ENCODE assay signal across 24 cellular contexts in the genomic region with DNA sequence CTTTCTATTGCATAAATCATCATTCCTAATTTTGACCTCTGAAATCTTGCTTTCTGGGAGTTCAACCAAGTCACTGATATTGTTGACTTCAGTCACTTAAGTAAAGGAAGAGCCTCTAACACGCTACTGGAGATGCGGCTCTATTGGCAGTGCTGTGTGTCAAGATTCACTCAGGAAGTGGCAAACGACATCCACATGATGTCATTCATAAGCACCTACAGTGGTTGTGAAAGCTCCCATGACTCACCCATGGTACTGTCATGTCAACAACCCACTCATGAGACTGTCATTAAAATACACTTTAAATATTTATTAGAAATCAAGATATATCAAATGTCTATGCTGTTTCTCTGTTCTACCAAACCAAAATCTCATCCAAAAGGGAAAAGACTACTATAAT. TPM values are rescaled to one million over a fixed set of nuclear protein-coding genes. Genes with fewer than 3 reads are reported as not detected.
DNase-seq lines count a peak whose midpoint lies in the region; ATAC-seq and TF ChIP-seq lines count a peak whose summit lies in the region.
"Had no signal": no experiment of that assay in that cellular context is flagged by ENCODE, and none has a peak within 500 bp of the region (broad histone marks: within the 10 kb centered on the region; RNA-seq: fewer than 3 reads in every experiment).

No MANE protein-coding gene starts in this region.

- dilution Hi-C loops in mammary epithelial cell (cut with HindIII; ENCODE audit: low sequenced_read_pairs): no loop called here

- no TSS peak for BruUV-seq in mammary epithelial cell (replicated peaks; lab: Mats Ljungman, UMichigan)

- 84% methylated on average over 2 of the region's 3 CpGs for WGBS in mammary epithelial cell (ENCODE audit: low coverage, missing lambda C conversion rate)
- 45 to 87% (median 49%) methylated on average over 3 of the region's 3 CpGs for WGBS in psoas muscle, 3 donors
- WGBS in prostate gland: 70% methylated on average over 3 of the region's 3 CpGs

- DNase-seq in stimulated activated naive CD8-positive, alpha-beta T cell treated with anti-CD3 and anti-CD28 coated beads, Interleukin-15, amount 100 ng/mL, for 72 hours: peak in 1 of 2 donors; percentile 15
- no peak for DNase-seq in stimulated activated naive CD8-positive, alpha-beta T cell treated with anti-CD3 and anti-CD28 coated beads, Interleukin-15, Interleukin-2, amounts not matched to agents 100 U/mL and 50 U/mL, for 24 hours
- DNase-seq in MV-4-11 (lab: John Stamatoyannopoulos, UW) (peak; percentile 58), mammary epithelial cell (peak; percentile 20), psoas muscle (no peak), prostate gland (ENCODE audit: low spot score) (no peak), cortex of kidney (lab: John Stamatoyannopoulos, UW) (no peak)
- DNase-seq: activated effector memory CD4-positive, alpha-beta T cell treated with Interleukin-2 at 50 U/mL for 16 hours; amniotic stem cell; Caco-2; central memory CD4-positive, alpha-beta T cell; GDM1; heart right ventricle; naive thymus-derived CD8-positive, alpha-beta T cell; NCI-H1694 treated with DMSO at 0.1 percent for 48 hours; ovary; Right ventricle myocardium superior; stimulated activated CD4-positive, alpha-beta T cell treated with anti-CD3 and anti-CD28 coated beads, Interleukin-4, amount 100 ng/mL, for 1 hour; substantia nigra had no signal

- no peak for TF ChIP-seq POLR2A in prostate gland (IDR thresholded peaks at IDR 0.05)

- no peaks in the 10 kb centered on the region for H3K27me3 ChIP-seq in mammary epithelial cell (ENCODE audit: insufficient read depth, low read length)
- H3K27me3 ChIP-seq in psoas muscle (ENCODE audit: insufficient read depth in 3 of 3, low read length in 2 of 3): no peaks in the 10 kb centered on the region
- H3K27me3 ChIP-seq in prostate gland (replicated peaks; ENCODE audit: insufficient read depth): no peaks in the 10 kb centered on the region
- H3K27me3 ChIP-seq: ovary had no signal

- peak; percentile 90 for ATAC-seq in stimulated activated naive CD8-positive, alpha-beta T cell treated with anti-CD3 and anti-CD28 coated beads, Interleukin-15, amount 100 ng/mL, for 72 hours
- no peak for ATAC-seq in stimulated activated naive CD8-positive, alpha-beta T cell treated with anti-CD3 and anti-CD28 coated beads, Interleukin-15, Interleukin-2, amounts not matched to agents 100 U/mL and 50 U/mL, for 24 hours
- ATAC-seq in psoas muscle (no peak), HG03095 (IDR thresholded peaks at IDR 0.05; ENCODE audit: unreplicated experiment) (no peak)
- ATAC-seq: heart right ventricle; naive thymus-derived CD8-positive, alpha-beta T cell had no signal

- H2AFZ ChIP-seq in mammary epithelial cell (ENCODE audit: low read depth, low read length): no peak overlapping the region

- no peaks in the 10 kb centered on the region for H3K4me1 Mint-ChIP-seq in stimulated activated naive CD8-positive, alpha-beta T cell treated with anti-CD3 and anti-CD28 coated beads, Interleukin-15, amount 100 ng/mL, for 72 hours
- H3K4me1 Mint-ChIP-seq: memory B cell; naive thymus-derived CD8-positive, alpha-beta T cell had no signal

- H3K4me3 ChIP-seq in mammary epithelial cell (replicated peaks in 1 of 3; ENCODE audit: insufficient read depth in 1 of 3, low read depth in 2 of 3, low read length in 3 of 3) (no peak overlapping the region), psoas muscle (no peak overlapping the region), prostate gland (no peak overlapping the region)
- H3K4me3 ChIP-seq: heart right ventricle, ovary had no signal

- no peak overlapping the region for H3K4me2 ChIP-seq in mammary epithelial cell (ENCODE audit: insufficient read depth, low read depth, low read length)

- CTCF ChIA-PET in mammary epithelial cell (lab: Charles Lee; ENCODE audit: low non-redundant PET): no interaction called here

- no peaks in the 10 kb centered on the region for H3K4me1 ChIP-seq in mammary epithelial cell (ENCODE audit: insufficient read depth, low read length)
- H3K4me1 ChIP-seq in psoas muscle: no peaks in the 10 kb centered on the region
- no peaks in the 10 kb centered on the region for H3K4me1 ChIP-seq in prostate gland (replicated peaks)
- H3K4me1 ChIP-seq: Caco-2, heart right ventricle had no signal

- no peak overlapping the region for H3K27ac ChIP-seq in mammary epithelial cell (ENCODE audit: insufficient read depth, low read depth, low read length)
- no peak overlapping the region for H3K27ac ChIP-seq in psoas muscle
- H3K27ac ChIP-seq in prostate gland: no peak overlapping the region
- H3K27ac ChIP-seq: heart right ventricle, ovary had no signal

- peaks cover 0 to 6% of the 10 kb centered on the region in 2 donors for H3K9me3 Mint-ChIP-seq in stimulated activated naive CD8-positive, alpha-beta T cell treated with anti-CD3 and anti-CD28 coated beads, Interleukin-15, amount 100 ng/mL, for 72 hours

- intact Hi-C loops in mammary epithelial cell (cut with micrococcal nuclease): no loop called here
- intact Hi-C loops in psoas muscle (cut with DNase I): no loop called here
- intact Hi-C loops in prostate gland (cut with DNase I): no loop called here

- H3K36me3 ChIP-seq in mammary epithelial cell (ENCODE audit: insufficient read depth, low read length) (no peaks in the 10 kb centered on the region), psoas muscle (ENCODE audit: insufficient read depth in 1 of 2, low read depth in 1 of 2) (no peaks in the 10 kb centered on the region), prostate gland (no peaks in the 10 kb centered on the region)
- H3K36me3 ChIP-seq: heart right ventricle, ovary had no signal

- H3K27me3 Mint-ChIP-seq in stimulated activated naive CD8-positive, alpha-beta T cell treated with anti-CD3 and anti-CD28 coated beads, Interleukin-15, amount 100 ng/mL, for 72 hours: peaks cover 26% of the 10 kb centered on the region

- no peak overlapping the region for H3K27ac Mint-ChIP-seq in stimulated activated naive CD8-positive, alpha-beta T cell treated with anti-CD3 and anti-CD28 coated beads, Interleukin-15, amount 100 ng/mL, for 72 hours
- H3K27ac Mint-ChIP-seq: memory B cell; naive thymus-derived CD8-positive, alpha-beta T cell had no signal

- in situ Hi-C loops in mammary epithelial cell (cut with MboI; ENCODE audit: low sequenced_read_pairs in 2 of 2): no loop called here

- H3K9me3 ChIP-seq in mammary epithelial cell (replicated peaks; ENCODE audit: insufficient read depth, low read length) (no peaks in the 10 kb centered on the region), psoas muscle (no peaks in the 10 kb centered on the region), prostate gland (no peaks in the 10 kb centered on the region)
- H3K9me3 ChIP-seq: Caco-2, ovary had no signal

- H3K79me2 ChIP-seq in mammary epithelial cell (ENCODE audit: insufficient read depth, low read length): no peaks in the 10 kb centered on the region

- no peak overlapping the region for H3K4me3 Mint-ChIP-seq in stimulated activated naive CD8-positive, alpha-beta T cell treated with anti-CD3 and anti-CD28 coated beads, Interleukin-15, amount 100 ng/mL, for 72 hours
- H3K4me3 Mint-ChIP-seq: memory B cell; naive thymus-derived CD8-positive, alpha-beta T cell had no signal

- no peaks in the 10 kb centered on the region for H4K20me1 ChIP-seq in mammary epithelial cell (ENCODE audit: insufficient read depth, low read length)

- no peak for TF ChIP-seq CTCF in mammary epithelial cell (conservative IDR thresholded peaks at IDR 0.05 in 1 of 2, IDR thresholded peaks at IDR 0.05 in 1 of 2; ENCODE audit: extremely low read depth in 1 of 2, insufficient read depth in 1 of 2, low read depth in 1 of 2, low read length in 2 of 2)
- TF ChIP-seq CTCF in psoas muscle (IDR thresholded peaks at IDR 0.05): no peak
- TF ChIP-seq CTCF in prostate gland (IDR thresholded peaks at IDR 0.05): no peak

- H3K9ac ChIP-seq in mammary epithelial cell (ENCODE audit: insufficient read depth, low read length): no peak overlapping the region

RNA-seq across cellular contexts. Expression of gene LHFPL3, which starts 52.5 kb away (rescaled TPM):
- total RNA-seq in mammary epithelial cell: not detected
- not detected for polyA plus RNA-seq in mammary epithelial cell
- not detected for polyA minus RNA-seq in mammary epithelial cell
- total RNA-seq in psoas muscle: not detected
- not detected for polyA plus RNA-seq in psoas muscle
- total RNA-seq in prostate gland: under 1 TPM in 1 of 2 donors, not detected in 1; 0.14 TPM
- total RNA-seq: Caco-2; fibroblast of lung; heart right ventricle; HT-29; naive thymus-derived CD8-positive, alpha-beta T cell; Right ventricle myocardium superior; T-helper 1 cell treated with Interleukin-12 subunit alpha and Interleukin-12 subunit beta and Interleukin-4 antibody, amounts not matched to agents 30 ng/mL and 1 ng/mL, for 36 hours had no signal
- polyA plus RNA-seq: fibroblast of lung; heart right ventricle; naive thymus-derived CD8-positive, alpha-beta T cell had no signal

Comparison
In these comparisons a context has a peak if more than half of its experiments do, and no peak if none do; other contexts are left out.
1. DNase-seq: peak in MV-4-11 (single experiment) and mammary epithelial cell (single experiment); none in stimulated activated naive CD8-positive, alpha-beta T cell treated with anti-CD3 and anti-CD28 coated beads, Interleukin-15, Interleukin-2, amounts not matched to agents 100 U/mL and 50 U/mL, for 24 hours (single experiment), psoas muscle (0 of 2), prostate gland (single experiment) and cortex of kidney (single experiment).